In genomic region chr1:103142466-103142865, GRCh38 we compare ENCODE assay signal across 31 cellular contexts. TPM values are rescaled to one million over a fixed set of nuclear protein-coding genes. Genes with fewer than 3 reads are reported as not detected.
"Had no signal": no experiment of that assay in that cellular context is flagged by ENCODE, and none has a peak within 500 bp of the region (broad histone marks: within the 10 kb centered on the region; RNA-seq: fewer than 3 reads in every experiment).

No MANE protein-coding gene starts in this region.

- H3K4me1 Mint-ChIP-seq: mesothelial cell of epicardium; naive thymus-derived CD4-positive, alpha-beta T cell; nephron; neural progenitor cell; stimulated activated memory B cell treated with anti-CD40 and anti-IgM and Interleukin-4, amounts not matched to agents 10 μg/mL and 1 μg/mL and 100 μg/mL, for 72 hours had no signal

- H3K9me3 ChIP-seq: esophagus squamous epithelium, heart right ventricle, left lung, mucosa of descending colon, psoas muscle, sigmoid colon, spleen, testis, tibial artery, upper lobe of left lung, uterus had no signal

- H3K4me1 ChIP-seq: esophagus squamous epithelium, heart right ventricle, left lung, neural progenitor cell, psoas muscle, sigmoid colon, spleen, testis, tibial artery, upper lobe of left lung, uterus had no signal

- H3K36me3 ChIP-seq: esophagus squamous epithelium, heart right ventricle, left lung, neural progenitor cell, sigmoid colon, spleen, tibial artery, upper lobe of left lung, uterus had no signal

- H3K9ac ChIP-seq: neural progenitor cell had no signal

- H3K9me3 Mint-ChIP-seq: mesothelial cell of epicardium, nephron, neural progenitor cell had no signal

- H3K27ac ChIP-seq: esophagus squamous epithelium, heart right ventricle, left lung, neural progenitor cell, psoas muscle, sigmoid colon, skin epidermis, spleen, testis, tibial artery, upper lobe of left lung, uterus had no signal

- H3K36me3 Mint-ChIP-seq: mesothelial cell of epicardium; naive thymus-derived CD4-positive, alpha-beta T cell; neural progenitor cell; stimulated activated memory B cell treated with anti-CD40 and anti-IgM and Interleukin-4, amounts not matched to agents 10 μg/mL and 1 μg/mL and 100 μg/mL, for 72 hours had no signal

- H2AFZ ChIP-seq: neural progenitor cell had no signal

- H3K4me3 ChIP-seq: esophagus squamous epithelium, heart right ventricle, left lung, mucosa of descending colon, neural progenitor cell, psoas muscle, sigmoid colon, skin epidermis, spleen, testis, tibial artery, upper lobe of left lung, uterus had no signal

- H3K27ac Mint-ChIP-seq: effector memory CD8-positive, alpha-beta T cell; mesothelial cell of epicardium; naive thymus-derived CD4-positive, alpha-beta T cell; nephron; neural progenitor cell; stimulated activated memory B cell treated with anti-CD40 and anti-IgM and Interleukin-4, amounts not matched to agents 10 μg/mL and 1 μg/mL and 100 μg/mL, for 72 hours had no signal

- H3K4me2 ChIP-seq: neural progenitor cell had no signal

- DNase-seq: cortex of kidney; effector memory CD8-positive, alpha-beta T cell; erythroblast; esophagus squamous epithelium; foreskin melanocyte; glutamatergic neuron; heart right ventricle; hippocampal formation; left cardiac atrium; left lung; mesenchymal stem cell; mucosa of descending colon; naive thymus-derived CD4-positive, alpha-beta T cell; nucleus accumbens; psoas muscle; right cardiac atrium; sigmoid colon; spleen; stimulated activated CD4-positive, alpha-beta T cell treated with anti-CD3 and anti-CD28 coated beads, Interleukin-4, amount 100 ng/mL, for 4 hours; stimulated activated naive CD8-positive, alpha-beta T cell treated with anti-CD3 and anti-CD28 coated beads, Interleukin-15, Interleukin-2, amounts not matched to agents 100 U/mL and 50 U/mL, for 24 hours; substantia nigra; testis; tibial artery; upper lobe of left lung; uterus had no signal

- H3K4me3 Mint-ChIP-seq: effector memory CD8-positive, alpha-beta T cell; mesothelial cell of epicardium; naive thymus-derived CD4-positive, alpha-beta T cell; nephron; neural progenitor cell; stimulated activated memory B cell treated with anti-CD40 and anti-IgM and Interleukin-4, amounts not matched to agents 10 μg/mL and 1 μg/mL and 100 μg/mL, for 72 hours had no signal

- H3K27me3 Mint-ChIP-seq: effector memory CD8-positive, alpha-beta T cell; stimulated activated memory B cell treated with anti-CD40 and anti-IgM and Interleukin-4, amounts not matched to agents 10 μg/mL and 1 μg/mL and 100 μg/mL, for 72 hours had no signal

- H3K27me3 ChIP-seq: esophagus squamous epithelium, left lung, neural progenitor cell, sigmoid colon, spleen, testis, tibial artery, upper lobe of left lung, uterus had no signal

RNA-seq across cellular contexts. Expression of gene COL11A1, which starts 34.1 kb away (rescaled TPM):
- total RNA-seq: esophagus squamous epithelium; lung microvascular endothelial cell; naive thymus-derived CD4-positive, alpha-beta T cell; right cardiac atrium had no signal
- polyA plus RNA-seq: heart right ventricle; naive thymus-derived CD4-positive, alpha-beta T cell had no signal
